In the genomic region with DNA sequence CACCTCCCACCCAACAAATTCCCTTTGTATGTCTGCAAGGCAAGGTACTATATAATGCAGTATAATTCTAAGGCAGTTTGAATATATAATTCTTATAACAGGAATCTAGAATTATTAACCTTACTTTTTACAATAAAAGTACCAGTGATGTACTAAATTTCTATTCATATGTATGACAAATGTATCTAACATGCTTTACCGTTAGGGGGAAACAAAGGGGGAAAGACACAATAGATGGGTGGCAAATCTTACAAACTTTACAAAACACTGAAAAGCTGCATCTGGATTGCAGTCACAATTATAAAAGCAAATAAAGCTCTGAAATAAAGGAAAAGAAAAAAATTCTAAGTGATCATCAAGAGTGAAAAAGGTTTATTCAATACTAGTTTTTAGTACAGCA, we compare ENCODE assay signal across 9 cellular contexts. TPM values are rescaled to one million over a fixed set of nuclear protein-coding genes. Genes with fewer than 3 reads are reported as not detected.
A peak's percentile ranks its signal among the peaks of the same experiment; 100 is the strongest.
DNase-seq lines count a peak whose midpoint lies in the region; TF ChIP-seq lines count a peak whose summit lies in the region.
"Had no signal": no experiment of that assay in that cellular context is flagged by ENCODE, and none has a peak within 500 bp of the region (broad histone marks: within the 10 kb centered on the region; RNA-seq: fewer than 3 reads in every experiment).

No MANE protein-coding gene starts in this region.

- no peak overlapping the region for H3K56ac ChIP-seq in mesendoderm (ENCODE audit: low read length)

- no peak overlapping the region for H2AK5ac ChIP-seq in mesendoderm (ENCODE audit: low read length)

- WGBS in hepatocyte (ENCODE audit: low lambda C conversion rate, missing lambda C conversion rate) = 13% methylated on average over 1 of the region's 1 CpG
- WGBS in stomach, 5 donors = 43 to 68% (median 61%) methylated on average over 1 of the region's 1 CpG
- no CpG with 5 or more reads among the region's 1 CpG for WGBS in mesendoderm (ENCODE audit: extremely low coverage, insufficient coverage, low lambda C conversion rate)
- 31 to 52% (median 38%) methylated on average over 1 of the region's 1 CpG for WGBS in adrenal gland, 4 donors

- no peak overlapping the region for H3K23ac ChIP-seq in mesendoderm (ENCODE audit: low read length)

- DNase-seq in DMS79 treated with DMSO at 0.1 percent for 48 hours (lab: John Stamatoyannopoulos, UW) = peak; percentile 56
- DNase-seq in DMS79 (lab: John Stamatoyannopoulos, UW) = no peak
- DNase-seq in hepatocyte (ENCODE audit: low spot score) = no peak
- DNase-seq in stomach = no peak
- no peak for DNase-seq in mesendoderm
- DNase-seq in adrenal gland = no peak
- DNase-seq in COLO829 (ENCODE audit: low spot score) = no peak

- no peaks in the 10 kb centered on the region for H3K9me3 ChIP-seq in SU-DHL-6 (ENCODE audit: insufficient read depth, low read length)
- no peaks in the 10 kb centered on the region for H3K9me3 ChIP-seq in hepatocyte (ENCODE audit: low read depth)
- H3K9me3 ChIP-seq in stomach = no peaks in the 10 kb centered on the region
- no peaks in the 10 kb centered on the region for H3K9me3 ChIP-seq in adrenal gland (replicated peaks in 1 of 3)

- H3K27me3 ChIP-seq in SU-DHL-6 (ENCODE audit: low read length) (no peaks in the 10 kb centered on the region), hepatocyte (no peaks in the 10 kb centered on the region), stomach (peaks cover 0 to 11% (median 0%) of the 10 kb centered on the region in 3 donors), mesendoderm (ENCODE audit: insufficient read depth, low read length, poor library complexity) (no peaks in the 10 kb centered on the region), adrenal gland (no peaks in the 10 kb centered on the region)

- no peak overlapping the region for H3K4ac ChIP-seq in mesendoderm (ENCODE audit: low read depth, low read length)

- H3K4me2 ChIP-seq in SU-DHL-6 (ENCODE audit: low read depth, low read length, poor library complexity, severe bottlenecking) = peak overlapping the region; percentile 99
- peak overlapping the region; percentile 72 for H3K4me2 ChIP-seq in hepatocyte
- no peak overlapping the region for H3K4me2 ChIP-seq in mesendoderm (ENCODE audit: low read length)

- H3K4me3 ChIP-seq in SU-DHL-6 (ENCODE audit: insufficient read depth, low read length, poor library complexity, severe bottlenecking) = peak overlapping the region; percentile 99
- peak overlapping the region; percentile 68 for H3K4me3 ChIP-seq in hepatocyte
- H3K4me3 ChIP-seq in stomach = peak overlapping the region; percentile 58 to 65 (median 64)
- H3K4me3 ChIP-seq in mesendoderm (ENCODE audit: low read length) = no peak overlapping the region
- peak overlapping the region in 2 of 4 donors; percentile 69 to 75 for H3K4me3 ChIP-seq in adrenal gland

- H3K79me2 ChIP-seq in SU-DHL-6 (ENCODE audit: insufficient read depth, low read length) = no peaks in the 10 kb centered on the region; the same call in 1 of the 2 replicates
- H3K79me2 ChIP-seq in hepatocyte = peaks cover 61% of the 10 kb centered on the region
- no peaks in the 10 kb centered on the region for H3K79me2 ChIP-seq in mesendoderm (ENCODE audit: control insufficient read depth, insufficient read depth, low read length)

- H3K79me1 ChIP-seq in mesendoderm (ENCODE audit: low read length) = no peaks in the 10 kb centered on the region

- H3K9ac ChIP-seq in SU-DHL-6 (ENCODE audit: low read length) (peak overlapping the region; percentile 43; the same call in 1 of the 2 replicates), mesendoderm (ENCODE audit: low read length) (no peak overlapping the region)

- H2BK5ac ChIP-seq in mesendoderm (ENCODE audit: low read length) = no peak overlapping the region

- no peak overlapping the region for H4K5ac ChIP-seq in mesendoderm (ENCODE audit: low read length)

- TF ChIP-seq POLR2A in stomach (IDR thresholded peaks at IDR 0.05) = no peak
- TF ChIP-seq POLR2A in adrenal gland (IDR thresholded peaks at IDR 0.05) = no peak

- H2AFZ ChIP-seq in SU-DHL-6 (ENCODE audit: low read depth, low read length, severe bottlenecking) (no peak overlapping the region), hepatocyte (no peak overlapping the region)

- H2BK15ac ChIP-seq in mesendoderm (replicated peaks; ENCODE audit: low read depth) = no peak overlapping the region

- H3K9me2 ChIP-seq in SU-DHL-6 (replicated peaks; ENCODE audit: insufficient read depth, low read length) (no peaks in the 10 kb centered on the region), hepatocyte (replicated peaks; ENCODE audit: insufficient read depth) (no peaks in the 10 kb centered on the region)

- no peak for TF ChIP-seq EP300 in stomach (IDR thresholded peaks at IDR 0.05)

- peaks cover 20% of the 10 kb centered on the region; the same call in 1 of the 2 replicates for H3F3A ChIP-seq in SU-DHL-6 (ENCODE audit: insufficient read depth)

- no peak overlapping the region for H3K18ac ChIP-seq in mesendoderm (ENCODE audit: low read length)

- H2BK120ac ChIP-seq in mesendoderm (ENCODE audit: low read depth, low read length) = no peak overlapping the region

- 0 out of 2 replicates have a peak, but pooled peaks cover 4% of the 10 kb centered on the region for H4K20me1 ChIP-seq in SU-DHL-6 (ENCODE audit: low read depth, low read length)
- no peaks in the 10 kb centered on the region for H4K20me1 ChIP-seq in hepatocyte (ENCODE audit: insufficient read depth, poor library complexity, severe bottlenecking)

- no peak for TF ChIP-seq CTCF in SU-DHL-6 (IDR thresholded peaks at IDR 0.05; ENCODE audit: insufficient read depth, low read length, poor library complexity, severe bottlenecking)
- TF ChIP-seq CTCF in hepatocyte (IDR thresholded peaks at IDR 0.05; ENCODE audit: poor library complexity) = no peak
- no peak for TF ChIP-seq CTCF in stomach (IDR thresholded peaks at IDR 0.05)
- no peak for TF ChIP-seq CTCF in adrenal gland (IDR thresholded peaks at IDR 0.05)

- H4K8ac ChIP-seq in mesendoderm (ENCODE audit: low read depth, low read length) = no peak overlapping the region

- H3K4me1 ChIP-seq in hepatocyte (ENCODE audit: insufficient read depth) (no peaks in the 10 kb centered on the region), stomach (peaks cover 10 to 56% (median 24%) of the 10 kb centered on the region in 4 donors), mesendoderm (ENCODE audit: control insufficient read depth, low read depth, low read length) (peaks cover 8% of the 10 kb centered on the region), adrenal gland (replicated peaks in 1 of 2) (peaks cover 22 to 46% of the 10 kb centered on the region in 2 donors)

- H3K27ac ChIP-seq in SU-DHL-6 (ENCODE audit: low read depth, low read length) (no peak overlapping the region), hepatocyte (peak overlapping the region; percentile 39), stomach (peak overlapping the region in 1 of 5 donors; percentile 98), mesendoderm (ENCODE audit: low read depth, low read length) (no peak overlapping the region), adrenal gland (no peak overlapping the region)
- H3K27ac ChIP-seq: 22Rv1 had no signal

- intact Hi-C loops in stomach (cut with DNase I; ENCODE audit: low total_unique reads) (no loop called here), adrenal gland (cut with DNase I) (loop anchor here in 1 of 2 donors (5.0 kb wide), 1 partner anchor 93 kb away; no protein-coding TSS in a partner anchor)

- H3K36me3 ChIP-seq in SU-DHL-6 (ENCODE audit: low read length) (no peaks in the 10 kb centered on the region), hepatocyte (replicated peaks; ENCODE audit: insufficient read depth, low read depth) (no peaks in the 10 kb centered on the region), stomach (no peaks in the 10 kb centered on the region), mesendoderm (ENCODE audit: control insufficient read depth, insufficient read depth, low read length) (no peaks in the 10 kb centered on the region), adrenal gland (replicated peaks in 1 of 2) (no peaks in the 10 kb centered on the region)

RNA-seq across cellular contexts. Expression of a gene that starts 2.3 kb away (rescaled TPM):
- total RNA-seq in hepatocyte (16.8 and 18.9 TPM in 2 replicates), stomach (10 to 100 TPM; 10.4 to 33.8 (median 15.2) TPM), adrenal gland (10 to 100 TPM; 17.2 to 47.3 (median 22.8) TPM)
- polyA plus RNA-seq in hepatocyte (8.4 and 9.9 TPM in 2 replicates), stomach (1 to 10 TPM; 3.4 to 4.9 (median 3.7) TPM), adrenal gland (10 to 100 TPM; 11.1 to 25.4 (median 16.7) TPM)
- polyA plus RNA-seq in mesendoderm (2013, experiment 1 of 2) = 6.0 TPM
- polyA plus RNA-seq in mesendoderm (2013, experiment 2 of 2) = 6.2 TPM

RNA-seq across cellular contexts. Expression of a gene that starts 44.7 kb away (rescaled TPM):
- total RNA-seq in hepatocyte = 32.1 and 33.4 TPM in 2 replicates
- 69.5 and 69.8 TPM in 2 replicates for polyA plus RNA-seq in hepatocyte
- 100 to 1,000 TPM in 2 of 5 donors, 10 to 100 TPM in 3; 52.1 to 154 (median 79.9) TPM for total RNA-seq in stomach
- polyA plus RNA-seq in stomach = 100 to 1,000 TPM in 1 of 3 donors, 10 to 100 TPM in 2; 35.9 to 131 (median 38.5) TPM
- not detected for polyA plus RNA-seq in mesendoderm (2013, experiment 1 of 2)
- not detected for polyA plus RNA-seq in mesendoderm (2013, experiment 2 of 2)
- 10 to 100 TPM in 5 of 8 donors, 1 to 10 TPM in 3; 3.2 to 44.6 (median 12.3) TPM for total RNA-seq in adrenal gland
- polyA plus RNA-seq in adrenal gland = 1 to 10 TPM; 4.7 to 8.2 (median 6.5) TPM

RNA-seq across cellular contexts. Expression of a gene that starts 46.1 kb away (rescaled TPM):
- total RNA-seq in hepatocyte (not detected in 2 replicates), stomach (not detected), adrenal gland (not detected)
- polyA plus RNA-seq in hepatocyte (not detected in 2 replicates), stomach (not detected), adrenal gland (not detected)
- polyA plus RNA-seq in mesendoderm (2013, experiment 1 of 2) = not detected
- polyA plus RNA-seq in mesendoderm (2013, experiment 2 of 2) = not detected
